ENCODE assay signal across 20 cellular contexts in genomic region chr14:61064866-61065265, GRCh38.
DNase-seq lines count a peak whose midpoint lies in the region; ATAC-seq, FAIRE-seq and TF ChIP-seq lines count a peak whose summit lies in the region.
"Had no signal": no experiment of that assay in that cellular context is flagged by ENCODE, and none has a peak within 500 bp of the region (broad histone marks: within the 10 kb centered on the region; RNA-seq: fewer than 3 reads in every experiment).

No MANE protein-coding gene starts in this region.

- H3K9me3 ChIP-seq in IMR-90 (ENCODE audit: control insufficient read depth, insufficient read depth, low read length): no peaks in the 10 kb centered on the region

- no TSS peak for BruUV-seq in IMR-90 (replicated peaks; lab: Mats Ljungman, UMichigan)

- WGBS in IMR-90 (ENCODE audit: extremely low coverage in 2 of 2, insufficient read length in 1 of 2), 2 experiments: no CpG with 5 or more reads among the region's 4 CpGs

- H3K79me1 ChIP-seq in IMR-90 (ENCODE audit: low read depth in 1 of 2, low read length in 2 of 2): peaks cover 0 to 3% of the 10 kb centered on the region in 2 experiments; a peak in 2 of 4 replicates

- H3K23ac ChIP-seq in IMR-90 (ENCODE audit: low read depth, low read length): no peak overlapping the region

- CTCF ChIA-PET in IMR-90 (lab: Yijun Ruan, JAX): no interaction called here

- H3K56ac ChIP-seq in IMR-90 (ENCODE audit: extremely low read depth, insufficient read depth, low read length): no peak overlapping the region

- in situ Hi-C loops in IMR-90 (cut with MboI; ENCODE audit: low sequenced_read_pairs): no loop called here

- no peak overlapping the region for H2AK9ac ChIP-seq in IMR-90 (replicated peaks; ENCODE audit: low read depth, low read length, poor library complexity)

- no peak overlapping the region for H3K9ac ChIP-seq in IMR-90 (ENCODE audit: low read depth, low read length)

- no peak overlapping the region for H4K5ac ChIP-seq in IMR-90 (ENCODE audit: low read depth, low read length)

- POLR2A ChIA-PET in IMR-90 (lab: Charles Lee; ENCODE audit: unreplicated experiment): no interaction called here

- no peak for TF ChIP-seq RAD21 in IMR-90 (IDR thresholded peaks at IDR 0.05; ENCODE audit: low read length)

- no peak overlapping the region for H3K18ac ChIP-seq in IMR-90 (ENCODE audit: low read depth, low read length)

- 0 out of 2 replicates have a peak overlapping the region, but pooled peaks have one; percentile 19 for H3K14ac ChIP-seq in IMR-90 (replicated peaks; ENCODE audit: low read depth, low read length)

- no peaks in the 10 kb centered on the region for H3K27me3 ChIP-seq in IMR-90 (ENCODE audit: control insufficient read depth, insufficient read depth, low read length)

- H4K8ac ChIP-seq in IMR-90 (ENCODE audit: low read depth in 2 of 2, low read length in 2 of 2): no peak overlapping the region

- FAIRE-seq in D721Med (lab: Jason Lieb, UNC): no peak
- FAIRE-seq: G401.6, GM12892, H1 had no signal

- no peak for TF ChIP-seq POLR2A in IMR-90 (IDR thresholded peaks at IDR 0.05; ENCODE audit: low read depth, low read length)

- no peaks in the 10 kb centered on the region for H4K20me1 ChIP-seq in IMR-90 (ENCODE audit: insufficient read depth, low read length)

- no peak overlapping the region for H3K4me3 ChIP-seq in IMR-90 (ENCODE audit: insufficient read depth, low read depth, low read length)

- no peak overlapping the region for H3K27ac ChIP-seq in IMR-90 (ENCODE audit: insufficient read depth, low read length)

- H3K4me2 ChIP-seq in IMR-90 (ENCODE audit: low read depth, low read length): no peak overlapping the region

- H2AFZ ChIP-seq in IMR-90 (replicated peaks; ENCODE audit: low read length, poor library complexity): no peak overlapping the region

- no peak overlapping the region for H2BK15ac ChIP-seq in IMR-90 (ENCODE audit: low read depth, low read length)

- dilution Hi-C loops in IMR-90 (cut with HindIII; ENCODE audit: low sequenced_read_pairs, unreplicated experiment): no loop called here

- H3K9me1 ChIP-seq in IMR-90 (ENCODE audit: insufficient read depth, low read length): no peaks in the 10 kb centered on the region; the same call in none of the 2 replicates

- H4K91ac ChIP-seq in IMR-90 (ENCODE audit: insufficient read depth, low read depth, low read length): no peak overlapping the region

- H2BK120ac ChIP-seq in IMR-90 (ENCODE audit: low read depth, low read length): no peak overlapping the region

- TF ChIP-seq CTCF in IMR-90 (conservative IDR thresholded peaks at IDR 0.05; ENCODE audit: low read depth, low read length): no peak
- TF ChIP-seq CTCF in D721Med (IDR thresholded peaks at IDR 0.05; ENCODE audit: insufficient read depth, missing control alignments): no peak

- H2AK5ac ChIP-seq in IMR-90 (ENCODE audit: low read depth, low read length): no peak overlapping the region

- H3K4me1 ChIP-seq in IMR-90 (ENCODE audit: control insufficient read depth, insufficient read depth, low read length): no peaks in the 10 kb centered on the region

- no peak for ATAC-seq in IMR-90 (ENCODE audit: low read depth)
- ATAC-seq: HCT116, Right ventricle myocardium inferior had no signal

- DNase-seq in NCI-H146 (lab: John Stamatoyannopoulos, UW) (peak; percentile 1), NCI-H146 treated with DMSO at 0.1 percent for 48 hours (lab: John Stamatoyannopoulos, UW; ENCODE audit: unreplicated experiment) (no peak), IMR-90 (no peak), NCI-H2171 (lab: John Stamatoyannopoulos, UW) (peak; percentile 8), left kidney (ENCODE audit: low read depth, low spot score) (peak; percentile 86), MV-4-11 (lab: John Stamatoyannopoulos, UW) (no peak), D721Med (ENCODE audit: insufficient read length, low spot score) (no peak)
- DNase-seq: 8988T; C1 segment of cervical spinal cord; Calu3; CD8-positive, alpha-beta memory T cell; KG1; NCI-H1436; NCI-H446; T1000 had no signal

- no peaks in the 10 kb centered on the region for H3K36me3 ChIP-seq in IMR-90 (ENCODE audit: control insufficient read depth, insufficient read depth, low read length)

- intact Hi-C loops in IMR-90 (cut with micrococcal nuclease): no loop called here

- H3K4ac ChIP-seq in IMR-90 (ENCODE audit: low read depth, low read length): no peak overlapping the region

- H2BK20ac ChIP-seq in IMR-90 (ENCODE audit: low read depth, low read length): no peak overlapping the region

- no peak overlapping the region for H2BK5ac ChIP-seq in IMR-90 (ENCODE audit: low read depth, low read length, poor library complexity, severe bottlenecking)

TF ChIP-seq in IMR-90, 13 proteins besides CTCF, POLR2A, EP300 and RAD21:
- no peak for TF ChIP-seq FOS (IDR thresholded peaks at IDR 0.05; ENCODE audit: low read depth, low read length)
- TF ChIP-seq CHD1 (IDR thresholded peaks at IDR 0.05; ENCODE audit: low read depth, low read length): no peak
- TF ChIP-seq NFE2L2 (IDR thresholded peaks at IDR 0.05; ENCODE audit: low read depth, low read length): no peak
- no peak for TF ChIP-seq RCOR1 (IDR thresholded peaks at IDR 0.05; ENCODE audit: insufficient replicate concordance, low read length)
- TF ChIP-seq, protein P1, sequence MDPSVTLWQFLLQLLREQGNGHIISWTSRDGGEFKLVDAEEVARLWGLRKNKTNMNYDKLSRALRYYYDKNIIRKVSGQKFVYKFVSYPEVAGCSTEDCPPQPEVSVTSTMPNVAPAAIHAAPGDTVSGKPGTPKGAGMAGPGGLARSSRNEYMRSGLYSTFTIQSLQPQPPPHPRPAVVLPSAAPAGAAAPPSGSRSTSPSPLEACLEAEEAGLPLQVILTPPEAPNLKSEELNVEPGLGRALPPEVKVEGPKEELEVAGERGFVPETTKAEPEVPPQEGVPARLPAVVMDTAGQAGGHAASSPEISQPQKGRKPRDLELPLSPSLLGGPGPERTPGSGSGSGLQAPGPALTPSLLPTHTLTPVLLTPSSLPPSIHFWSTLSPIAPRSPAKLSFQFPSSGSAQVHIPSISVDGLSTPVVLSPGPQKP (IDR thresholded peaks at IDR 0.05; ENCODE audit: borderline replicate concordance, low read depth, low read length): no peak
- no peak for TF ChIP-seq USF2 (IDR thresholded peaks at IDR 0.05; ENCODE audit: low read depth, low read length)
- no peak for TF ChIP-seq BHLHE40 (IDR thresholded peaks at IDR 0.05; ENCODE audit: low read depth, low read length)
- TF ChIP-seq MAFK (IDR thresholded peaks at IDR 0.05; ENCODE audit: low read depth, low read length): no peak
- TF ChIP-seq MXI1 (IDR thresholded peaks at IDR 0.05; ENCODE audit: borderline replicate concordance, low read depth, low read length): no peak
- TF ChIP-seq CEBPB (IDR thresholded peaks at IDR 0.05; ENCODE audit: low read depth, low read length): no peak
- TF ChIP-seq SMC3 (IDR thresholded peaks at IDR 0.05; ENCODE audit: low read depth, low read length): no peak
- TF ChIP-seq RFX5 (IDR thresholded peaks at IDR 0.05; ENCODE audit: low read depth, low read length): no peak
- no peak for TF ChIP-seq MAZ (IDR thresholded peaks at IDR 0.05; ENCODE audit: borderline replicate concordance, low read depth, low read length)

Comparison
In these comparisons a context has a peak if more than half of its experiments do, and no peak if none do; other contexts are left out.
1. DNase-seq: peak in NCI-H146 (single experiment), NCI-H2171 (single experiment) and left kidney (single experiment); none in NCI-H146 treated with DMSO at 0.1 percent for 48 hours (single experiment), IMR-90 (single experiment), MV-4-11 (single experiment) and D721Med (single experiment).